Comparison of ENCODE assay signal across 1 cellular context in the genomic region with DNA sequence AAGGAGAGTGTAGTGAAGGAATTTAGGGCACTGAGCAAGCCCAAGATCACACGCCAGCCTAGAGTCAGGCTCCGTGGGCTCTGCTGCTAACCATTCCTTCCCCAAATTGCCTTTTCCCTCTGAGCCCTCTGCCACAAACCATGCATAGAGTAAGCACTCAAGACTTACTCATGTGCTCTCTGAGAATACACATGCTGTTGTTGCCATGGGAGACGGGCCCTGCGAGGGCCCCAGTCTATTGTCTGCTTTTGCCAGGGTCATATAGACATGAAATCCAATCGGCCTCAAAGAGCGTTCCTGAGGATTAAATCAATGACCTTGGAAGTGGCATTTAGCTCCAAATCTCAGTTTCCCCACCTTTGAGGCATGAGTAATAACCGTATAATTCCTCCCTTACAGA.
TF ChIP-seq lines count a peak whose summit lies in the region.

No MANE protein-coding gene starts in this region.

TF ChIP-seq in HepG2, 621 proteins besides CTCF, POLR2A, EP300 and RAD21 (continued from another document):
- TF ChIP-seq, protein P1, sequence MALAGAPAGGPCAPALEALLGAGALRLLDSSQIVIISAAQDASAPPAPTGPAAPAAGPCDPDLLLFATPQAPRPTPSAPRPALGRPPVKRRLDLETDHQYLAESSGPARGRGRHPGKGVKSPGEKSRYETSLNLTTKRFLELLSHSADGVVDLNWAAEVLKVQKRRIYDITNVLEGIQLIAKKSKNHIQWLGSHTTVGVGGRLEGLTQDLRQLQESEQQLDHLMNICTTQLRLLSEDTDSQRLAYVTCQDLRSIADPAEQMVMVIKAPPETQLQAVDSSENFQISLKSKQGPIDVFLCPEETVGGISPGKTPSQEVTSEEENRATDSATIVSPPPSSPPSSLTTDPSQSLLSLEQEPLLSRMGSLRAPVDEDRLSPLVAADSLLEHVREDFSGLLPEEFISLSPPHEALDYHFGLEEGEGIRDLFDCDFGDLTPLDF (CRISPR knock-in tag; IDR thresholded peaks at IDR 0.05) = no peak
- TF ChIP-seq, protein P2, sequence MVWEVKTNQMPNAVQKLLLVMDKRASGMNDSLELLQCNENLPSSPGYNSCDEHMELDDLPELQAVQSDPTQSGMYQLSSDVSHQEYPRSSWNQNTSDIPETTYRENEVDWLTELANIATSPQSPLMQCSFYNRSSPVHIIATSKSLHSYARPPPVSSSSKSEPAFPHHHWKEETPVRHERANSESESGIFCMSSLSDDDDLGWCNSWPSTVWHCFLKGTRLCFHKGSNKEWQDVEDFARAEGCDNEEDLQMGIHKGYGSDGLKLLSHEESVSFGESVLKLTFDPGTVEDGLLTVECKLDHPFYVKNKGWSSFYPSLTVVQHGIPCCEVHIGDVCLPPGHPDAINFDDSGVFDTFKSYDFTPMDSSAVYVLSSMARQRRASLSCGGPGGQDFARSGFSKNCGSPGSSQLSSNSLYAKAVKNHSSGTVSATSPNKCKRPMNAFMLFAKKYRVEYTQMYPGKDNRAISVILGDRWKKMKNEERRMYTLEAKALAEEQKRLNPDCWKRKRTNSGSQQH (CRISPR knock-in tag; IDR thresholded peaks at IDR 0.05; ENCODE audit: low read depth) = no peak
- TF ChIP-seq PITX1 (CRISPR knock-in tag; IDR thresholded peaks at IDR 0.05) (no peak), ZNF138 (CRISPR knock-in tag; IDR thresholded peaks at IDR 0.05; ENCODE audit: low read depth) (no peak)
